Comparison of ENCODE assay signal across 1 cellular context in the genomic region with DNA sequence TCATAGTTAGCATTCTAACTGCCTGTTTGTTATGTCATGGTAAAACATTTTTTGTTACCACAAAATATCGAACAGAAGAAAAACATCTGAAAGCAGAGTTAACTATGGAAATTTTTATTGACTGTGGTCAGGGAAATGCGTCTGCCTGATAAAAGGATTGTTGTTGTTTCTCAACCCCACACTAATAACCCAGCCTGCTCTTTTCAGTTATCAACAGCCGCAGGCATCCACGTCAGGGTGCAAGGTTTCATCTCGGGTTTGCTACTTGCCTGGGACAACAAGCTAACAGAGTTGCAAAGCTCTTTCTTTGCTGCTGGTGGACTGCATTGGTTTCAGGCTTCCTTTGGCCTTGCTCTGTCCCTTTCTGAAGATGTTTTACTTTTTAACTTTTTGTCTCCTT.
TF ChIP-seq lines count a peak whose summit lies in the region.

No MANE protein-coding gene starts in this region.

TF ChIP-seq in H1, 55 proteins besides CTCF, POLR2A, EP300 and RAD21 (continued from another document):
- TF ChIP-seq RBBP5 (IDR thresholded peaks at IDR 0.05; ENCODE audit: borderline replicate concordance, low read depth, low read length) = no peak
- TF ChIP-seq POLR2AphosphoS5 (IDR thresholded peaks at IDR 0.05; ENCODE audit: low read depth, low read length) = no peak
- no peak for TF ChIP-seq NRF1 (IDR thresholded peaks at IDR 0.05; ENCODE audit: low read depth, low read length)
- no peak for TF ChIP-seq RFX5 (IDR thresholded peaks at IDR 0.05; ENCODE audit: borderline replicate concordance, low read depth, low read length)
TF ChIP-seq in H1: peak in this region for 0.
